2 cellular contexts compared by ENCODE assay signal in genomic region chr7:124811341-124811740, GRCh38.
TF ChIP-seq lines count a peak whose summit lies in the region.

No MANE protein-coding gene starts in this region.

TF ChIP-seq in GM23338, 12 proteins besides CTCF, POLR2A, EP300 and RAD21 (continued from another document):
- no peak for TF ChIP-seq REST (IDR thresholded peaks at IDR 0.05; ENCODE audit: unreplicated experiment)
- no peak for TF ChIP-seq ZNF114 (CRISPR knock-in tag; IDR thresholded peaks at IDR 0.05)
- no peak for TF ChIP-seq ZNF331 (CRISPR knock-in tag; IDR thresholded peaks at IDR 0.05; ENCODE audit: low read depth)
- no peak for TF ChIP-seq STAT1 (IDR thresholded peaks at IDR 0.05; ENCODE audit: unreplicated experiment)
- no peak for TF ChIP-seq ETS1 (IDR thresholded peaks at IDR 0.05)
- TF ChIP-seq EZH2phosphoT487 (IDR thresholded peaks at IDR 0.05; ENCODE audit: unreplicated experiment): no peak
- TF ChIP-seq CREB1 (CRISPR knock-in tag; IDR thresholded peaks at IDR 0.05; ENCODE audit: low read depth): no peak
- no peak for TF ChIP-seq ZNF462 (CRISPR knock-in tag; IDR thresholded peaks at IDR 0.05)

TF ChIP-seq in GM12878, 131 proteins besides CTCF, POLR2A, EP300 and RAD21 (continued from another document):
- TF ChIP-seq ZNF592 (IDR thresholded peaks at IDR 0.05): no peak
- TF ChIP-seq ETV6 (conservative IDR thresholded peaks at IDR 0.05 in 1 of 2, IDR thresholded peaks at IDR 0.05 in 1 of 2; ENCODE audit: borderline replicate concordance in 1 of 2, low read depth in 1 of 2): no peak
- no peak for TF ChIP-seq KDM1A (IDR thresholded peaks at IDR 0.05; ENCODE audit: borderline replicate concordance)
- TF ChIP-seq HDAC2 (IDR thresholded peaks at IDR 0.05): no peak
- no peak for TF ChIP-seq EZH2 (IDR thresholded peaks at IDR 0.05; ENCODE audit: borderline replicate concordance, control insufficient read depth, low read depth, low read length)
- no peak for TF ChIP-seq IRF4 (IDR thresholded peaks at IDR 0.05; ENCODE audit: low read depth, low read length)
- TF ChIP-seq GABPA (IDR thresholded peaks at IDR 0.05; ENCODE audit: low read depth): no peak
